ENCODE assay signal across 21 cellular contexts in the genomic region with DNA sequence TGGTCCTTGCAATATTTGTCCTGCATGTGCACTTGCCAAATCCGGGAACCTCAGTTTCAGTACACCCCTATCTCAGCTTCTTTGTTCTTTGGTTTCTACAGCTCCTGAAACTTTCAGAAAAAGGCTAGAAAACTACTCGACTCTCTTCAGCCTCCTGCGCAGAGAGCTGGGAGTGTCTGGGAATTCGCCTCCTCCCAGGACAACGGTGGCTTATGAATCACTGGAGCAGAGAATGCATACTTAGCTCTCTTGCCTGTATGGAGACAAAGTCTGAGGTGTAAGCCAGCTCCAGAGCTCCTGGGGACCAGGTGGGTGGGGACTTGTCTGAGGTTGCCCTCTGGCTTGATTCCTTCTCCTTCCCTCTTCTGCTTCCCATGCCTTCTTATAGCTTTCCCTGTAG.
"Had no signal": no experiment of that assay in that cellular context is flagged by ENCODE, and none has a peak within 500 bp of the region (broad histone marks: within the 10 kb centered on the region; RNA-seq: fewer than 3 reads in every experiment).

No MANE protein-coding gene starts in this region.

- DNase-seq: IMR-90, Karpas-422, KG1, MG63, NCI-H1092, NCI-H1105 treated with DMSO at 0.1 percent for 48 hours, NCI-H1417 treated with DMSO at 0.1 percent for 48 hours, NCI-H146, NCI-H1694 treated with DMSO at 0.1 percent for 48 hours, NCI-H1930, NCI-H2081, NCI-H2107, NCI-H2227 treated with DMSO at 0.1 percent for 48 hours, NCI-H524, NCI-H526 treated with DMSO at 0.1 percent for 48 hours, NCI-H748 treated with DMSO at 0.1 percent for 48 hours, Right ventricle myocardium superior, RPMI8226, SIG-M5 had no signal

- H3K27me3 ChIP-seq: MG63, SJSA1 had no signal

- H3K27ac ChIP-seq: SJSA1, SK-N-MC had no signal

- H3K4me1 ChIP-seq: SJSA1 had no signal

- H3K9me3 ChIP-seq: MG63, SJSA1 had no signal
